9 cellular contexts compared by ENCODE assay signal in the genomic region with DNA sequence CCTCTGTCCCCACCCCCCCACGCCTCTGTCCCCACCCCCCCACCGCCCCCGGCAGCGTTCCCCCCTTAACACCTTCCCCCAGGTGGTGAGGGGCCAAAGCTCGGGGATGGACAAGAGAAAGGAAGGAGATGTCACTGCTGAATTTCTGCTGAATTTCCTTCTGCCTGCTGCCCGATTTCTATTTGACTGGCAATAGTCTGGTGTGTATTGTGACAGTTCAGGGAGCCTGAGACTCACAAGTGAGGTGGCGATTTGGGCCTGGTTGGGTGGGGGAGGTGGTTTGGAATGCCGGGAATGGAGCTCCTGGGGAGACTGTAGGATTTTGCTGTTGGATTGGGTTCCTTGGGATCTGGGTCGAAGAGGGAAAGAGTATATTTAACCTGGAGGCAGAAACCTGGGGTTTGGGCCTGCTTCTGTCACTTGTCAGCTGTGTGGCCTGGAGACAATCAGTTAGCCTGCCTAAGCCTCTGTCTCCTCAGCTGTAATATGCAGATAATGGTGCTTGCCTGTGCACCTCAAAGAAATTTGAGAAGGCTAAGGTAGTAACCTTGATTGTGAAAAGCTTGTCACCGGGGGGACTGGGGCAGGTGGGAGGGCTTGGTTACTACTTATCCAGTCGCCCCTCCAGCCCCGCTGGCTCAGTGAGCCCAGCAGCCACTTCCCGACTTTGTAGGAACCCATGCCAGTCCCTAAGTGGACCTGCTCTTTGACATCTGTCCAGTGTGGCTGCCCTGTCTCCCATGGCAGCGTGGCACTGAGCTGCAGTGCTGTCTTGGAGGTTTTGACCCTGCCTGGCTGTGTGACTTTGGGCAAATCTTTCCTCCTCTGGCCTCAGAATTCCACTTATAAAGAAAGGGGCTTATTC. TPM values are rescaled to one million over a fixed set of nuclear protein-coding genes. Genes with fewer than 3 reads are reported as not detected.
DNase-seq lines count a peak whose midpoint lies in the region; ATAC-seq, FAIRE-seq and TF ChIP-seq lines count a peak whose summit lies in the region.
"Had no signal": no experiment of that assay in that cellular context is flagged by ENCODE, and none has a peak within 500 bp of the region (broad histone marks: within the 10 kb centered on the region; RNA-seq: fewer than 3 reads in every experiment).

No MANE protein-coding gene starts in this region.

- H3K4me1 Mint-ChIP-seq in H9: peaks cover 42 to 51% of the 10 kb centered on the region in 2 experiments
- H3K4me1 Mint-ChIP-seq in activated T-helper 17 cell treated with anti-CD3 and anti-CD28 coated beads, Interleukin-2, amount 50 U/mL, for 72 hours: peaks cover 29% of the 10 kb centered on the region

- H3K36me3 ChIP-seq in BE2C: no peaks in the 10 kb centered on the region
- no peaks in the 10 kb centered on the region for H3K36me3 ChIP-seq in skeletal muscle tissue (ENCODE audit: control insufficient read depth in 3 of 3, insufficient read depth in 3 of 3, low read length in 3 of 3)

- H4K91ac ChIP-seq in H9 (ENCODE audit: insufficient read length, low read depth, low read length): no peak overlapping the region

- ATAC-seq in activated T-helper 17 cell treated with anti-CD3 and anti-CD28 coated beads, Interleukin-2, amount 50 U/mL, for 72 hours (replicated peaks): peak; percentile 25
- no peak for ATAC-seq in HG03139 (IDR thresholded peaks at IDR 0.05; ENCODE audit: unreplicated experiment)

- no peak overlapping the region for H2BK120ac ChIP-seq in H9 (ENCODE audit: low read depth, low read length, poor library complexity, severe bottlenecking)

- H3K4me3 ChIP-seq in BE2C (ENCODE audit: low read depth, low read length) (peak overlapping the region; percentile 27), skeletal muscle tissue (ENCODE audit: low read length in 3 of 3) (peak overlapping the region; percentile 63 to 79 (median 66))

- no peak overlapping the region for H3T11ph ChIP-seq in H9 (ENCODE audit: low read length)

- no peaks in the 10 kb centered on the region for H3K9me3 ChIP-seq in BE2C
- H3K9me3 ChIP-seq in H9 (ENCODE audit: control insufficient read depth, low read depth, low read length): no peaks in the 10 kb centered on the region
- no peaks in the 10 kb centered on the region for H3K9me3 ChIP-seq in skeletal muscle tissue (ENCODE audit: control insufficient read depth in 3 of 3, low read length in 3 of 3)

- peaks cover 47% of the 10 kb centered on the region for H3K4me1 ChIP-seq in BE2C
- peaks cover 14% of the 10 kb centered on the region; the same call in 1 of the 2 replicates for H3K4me1 ChIP-seq in H9 (ENCODE audit: insufficient read depth, low read length)
- H3K4me1 ChIP-seq in skeletal muscle tissue (ENCODE audit: control insufficient read depth in 3 of 3, insufficient read depth in 3 of 3, low read length in 3 of 3): peaks cover 70 to 82% (median 71%) of the 10 kb centered on the region in 3 donors

- no peak overlapping the region for H3K56ac ChIP-seq in H9 (ENCODE audit: insufficient read length, low read depth, low read length)

- peaks cover 0 to 2% (median 0%) of the 10 kb centered on the region in 3 experiments; a peak in 2 of 7 replicates for H3K36me3 Mint-ChIP-seq in H9 (ENCODE audit: insufficient read depth in 1 of 3, low read depth in 3 of 3)
- peaks cover 15% of the 10 kb centered on the region for H3K36me3 Mint-ChIP-seq in activated T-helper 17 cell treated with anti-CD3 and anti-CD28 coated beads, Interleukin-2, amount 50 U/mL, for 72 hours (ENCODE audit: low read depth)

- DNase-seq in BE2C: peak; percentile 46
- DNase-seq in H9: peak; percentile 83
- DNase-seq in hepatic stellate cell (ENCODE audit: low spot score): peak; percentile 58
- DNase-seq in NCI-H2081 (lab: John Stamatoyannopoulos, UW): no peak
- no peak for DNase-seq in urothelium cell line (ENCODE audit: low spot score)

- H3K79me2 ChIP-seq in H9 (ENCODE audit: insufficient read depth, low read length): no peaks in the 10 kb centered on the region

- H3K18ac ChIP-seq in H9 (ENCODE audit: insufficient read length, low read depth, low read length): peak overlapping the region; percentile 10

- H2BK20ac ChIP-seq in H9 (ENCODE audit: low read depth, low read length, poor library complexity, severe bottlenecking): no peak overlapping the region

- H3K23me2 ChIP-seq in H9 (ENCODE audit: insufficient read length, low read depth, low read length, poor library complexity, severe bottlenecking): peaks cover 5% of the 10 kb centered on the region

- H3K4me2 ChIP-seq in H9 (ENCODE audit: insufficient read depth, insufficient read length, low read length): peak overlapping the region; percentile 63

- H3K27me3 ChIP-seq in BE2C (no peaks in the 10 kb centered on the region), H9 (ENCODE audit: insufficient read depth, low read length) (no peaks in the 10 kb centered on the region), skeletal muscle tissue (ENCODE audit: control insufficient read depth in 3 of 3, insufficient read depth in 3 of 3, low read length in 3 of 3) (no peaks in the 10 kb centered on the region)

- TF ChIP-seq CTCF in BE2C (IDR thresholded peaks at IDR 0.05; ENCODE audit: low read depth, low read length): no peak
- TF ChIP-seq CTCF in H9 (conservative IDR thresholded peaks at IDR 0.05): no peak

- FAIRE-seq in urothelium cell line (lab: Jason Lieb, UNC): no peak

- no peak overlapping the region for H2BK12ac ChIP-seq in H9 (ENCODE audit: insufficient read length, low read depth, low read length)

- H3K27ac Mint-ChIP-seq in H9: peak overlapping the region; percentile 78 to 98 (median 96); a peak in 6 of 7 replicates
- H3K27ac Mint-ChIP-seq in activated T-helper 17 cell treated with anti-CD3 and anti-CD28 coated beads, Interleukin-2, amount 50 U/mL, for 72 hours: peak overlapping the region; percentile 99

- peak overlapping the region; percentile 53 to 81 for H3K4me3 Mint-ChIP-seq in H9
- peak overlapping the region; percentile 86 for H3K4me3 Mint-ChIP-seq in activated T-helper 17 cell treated with anti-CD3 and anti-CD28 coated beads, Interleukin-2, amount 50 U/mL, for 72 hours

- no CpG with 5 or more reads among the region's 14 CpGs for WGBS in H9 (ENCODE audit: extremely low coverage, insufficient read length, low lambda C conversion rate)

- no peak overlapping the region for H2BK15ac ChIP-seq in H9 (ENCODE audit: low read depth, low read length)

- 0 out of 2 replicates have a peak, but pooled peaks cover 2% of the 10 kb centered on the region for H3K27me3 Mint-ChIP-seq in H9 (ENCODE audit: low read depth)
- no peaks in the 10 kb centered on the region for H3K27me3 Mint-ChIP-seq in activated T-helper 17 cell treated with anti-CD3 and anti-CD28 coated beads, Interleukin-2, amount 50 U/mL, for 72 hours

- H3K27ac ChIP-seq in H9 (ENCODE audit: insufficient read length, low read depth, low read length) (peak overlapping the region; percentile 21), skeletal muscle tissue (ENCODE audit: low read depth, low read length) (peak overlapping the region; percentile 98)

- H3K9ac ChIP-seq in H9 (ENCODE audit: extremely low read depth, insufficient read length, low read length) (no peak overlapping the region), skeletal muscle tissue (ENCODE audit: low read depth in 1 of 3, low read length in 3 of 3) (peak overlapping the region; percentile 73 to 87 (median 84))

- no peak overlapping the region for H4K8ac ChIP-seq in H9 (replicated peaks; ENCODE audit: insufficient read length, low read depth, low read length)

- no peak overlapping the region for H2BK5ac ChIP-seq in H9 (ENCODE audit: insufficient read length, low read length)

- H3K23ac ChIP-seq in H9 (ENCODE audit: insufficient read length, low read depth, low read length): no peak overlapping the region

- no peak overlapping the region for H2AFZ ChIP-seq in H9 (ENCODE audit: low read length)

- H4K5ac ChIP-seq in H9 (ENCODE audit: insufficient read length, low read depth, low read length): no peak overlapping the region

- no peaks in the 10 kb centered on the region for H4K20me1 ChIP-seq in H9 (ENCODE audit: control insufficient read depth, insufficient read depth, insufficient read length)

- H2AK5ac ChIP-seq in H9 (ENCODE audit: insufficient read length, low read length): no peak overlapping the region

- peak overlapping the region; percentile 37; the same call in 1 of the 2 replicates for H3K14ac ChIP-seq in H9 (ENCODE audit: insufficient read depth, low read length)

- no peaks in the 10 kb centered on the region for H3K79me1 ChIP-seq in H9 (ENCODE audit: insufficient read depth, low read depth, low read length, poor library complexity, severe bottlenecking)

- H3K4ac ChIP-seq in H9 (ENCODE audit: low read depth, low read length): no peak overlapping the region

- no peaks in the 10 kb centered on the region; a peak in 1 of 5 replicates for H3K9me3 Mint-ChIP-seq in H9
- H3K9me3 Mint-ChIP-seq in activated T-helper 17 cell treated with anti-CD3 and anti-CD28 coated beads, Interleukin-2, amount 50 U/mL, for 72 hours: no peaks in the 10 kb centered on the region

RNA-seq across cellular contexts. Expression of gene LMNA, which starts 7.7 kb away (rescaled TPM):
- 312 TPM for polyA plus RNA-seq in BE2C (2012; ENCODE audit: insufficient read depth, insufficient read length, low read depth)
- total RNA-seq in H9 (2021) (51.0 and 52.7 TPM in 2 replicates), skeletal muscle tissue (399 TPM)
- 100 to 1,000 TPM; 150 to 338 TPM for total RNA-seq in activated T-helper 17 cell treated with anti-CD3 and anti-CD28 coated beads, Interleukin-2, amount 50 U/mL, for 72 hours

RNA-seq across cellular contexts. Expression of gene MEX3A, which starts 24.6 kb away (rescaled TPM):
- 66.0 TPM for polyA plus RNA-seq in BE2C (2012; ENCODE audit: insufficient read depth, insufficient read length, low read depth)
- total RNA-seq in H9 (2021) (64.6 and 68.0 TPM in 2 replicates), skeletal muscle tissue (6.8 TPM)
- total RNA-seq in activated T-helper 17 cell treated with anti-CD3 and anti-CD28 coated beads, Interleukin-2, amount 50 U/mL, for 72 hours: under 1 TPM; 0.15 to 0.21 TPM

RNA-seq across cellular contexts. Expression of gene RAB25, which starts 45.9 kb away (rescaled TPM):
- 0.62 TPM for polyA plus RNA-seq in BE2C (2012; ENCODE audit: insufficient read depth, insufficient read length, low read depth)
- total RNA-seq in H9 (2021) (42.8 and 43.1 TPM in 2 replicates), skeletal muscle tissue (not detected)
- total RNA-seq in activated T-helper 17 cell treated with anti-CD3 and anti-CD28 coated beads, Interleukin-2, amount 50 U/mL, for 72 hours: 1 to 10 TPM in 1 of 2 donors, under 1 TPM in 1; 0.43 to 1.2 TPM
- total RNA-seq: glomerular endothelial cell had no signal

RNA-seq across cellular contexts. Expression of gene SEMA4A, which starts 46.5 kb away (rescaled TPM):
- polyA plus RNA-seq in BE2C (2012; ENCODE audit: insufficient read depth, insufficient read length, low read depth): 1.6 TPM
- total RNA-seq in H9 (2021): 11.1 and 11.8 TPM in 2 replicates
- total RNA-seq in activated T-helper 17 cell treated with anti-CD3 and anti-CD28 coated beads, Interleukin-2, amount 50 U/mL, for 72 hours: 10 to 100 TPM in 1 of 2 donors, 1 to 10 TPM in 1; 1.8 to 17.6 TPM
- 4.2 TPM for total RNA-seq in skeletal muscle tissue

RNA-seq across cellular contexts. Expression of gene LAMTOR2, which starts 52.3 kb away (rescaled TPM):
- polyA plus RNA-seq in BE2C (2012; ENCODE audit: insufficient read depth, insufficient read length, low read depth): 192 TPM
- 50.6 and 55.0 TPM in 2 replicates for total RNA-seq in H9 (2021)
- 10 to 100 TPM; 39.9 to 55.6 TPM for total RNA-seq in activated T-helper 17 cell treated with anti-CD3 and anti-CD28 coated beads, Interleukin-2, amount 50 U/mL, for 72 hours
- total RNA-seq in skeletal muscle tissue: 35.0 TPM

Comparison
In these comparisons a context has a peak if more than half of its experiments do, and no peak if none do; other contexts are left out.
1. DNase-seq: peak in BE2C (single experiment), H9 (single experiment) and hepatic stellate cell (single experiment); none in NCI-H2081 (0 of 2) and urothelium cell line (single experiment).
2. RNA of gene RAB25, which starts 45.9 kb away (total RNA-seq): 42.8 to 43.1 TPM in H9; 0.43 to 1.2 TPM in activated T-helper 17 cell treated with anti-CD3 and anti-CD28 coated beads, Interleukin-2, amount 50 U/mL, for 72 hours and not detected in skeletal muscle tissue (single experiment); every median in the first group is over 10 times any median in the second.